ENCODE assay signal across 28 cellular contexts in the genomic region with DNA sequence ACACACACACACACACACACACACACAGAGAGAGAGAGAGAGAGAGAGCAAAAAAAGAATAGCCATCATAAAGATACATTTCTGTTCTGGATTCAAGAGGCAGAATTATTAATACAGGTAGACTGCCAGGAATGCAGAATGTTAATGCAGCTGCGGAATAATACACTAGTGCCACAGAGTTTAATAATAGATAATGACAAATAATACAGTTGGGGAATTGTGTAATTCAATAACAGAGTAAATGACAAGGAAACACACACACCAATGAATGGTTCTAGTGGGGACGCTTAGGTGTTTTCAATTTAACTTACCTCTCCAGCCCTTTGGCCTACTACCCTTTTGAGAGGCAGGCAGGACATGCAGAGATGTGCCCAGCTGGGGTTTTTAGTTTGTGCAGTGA.
"Had no signal": no experiment of that assay in that cellular context is flagged by ENCODE, and none has a peak within 500 bp of the region (broad histone marks: within the 10 kb centered on the region; RNA-seq: fewer than 3 reads in every experiment).

No MANE protein-coding gene starts in this region.

- H3K4me3 Mint-ChIP-seq: naive thymus-derived CD4-positive, alpha-beta T cell; natural killer cell; nephron; stimulated activated memory B cell treated with anti-CD40 and anti-IgM and Interleukin-4, amounts not matched to agents 10 μg/mL and 1 μg/mL and 100 μg/mL, for 72 hours; stimulated activated naive CD8-positive, alpha-beta T cell treated with anti-CD3 and anti-CD28 coated beads, Interleukin-15, Interleukin-2, amounts not matched to agents 100 ng/mL and 50 ng/mL, for 24 hours; type B pancreatic cell had no signal

- H3K27me3 Mint-ChIP-seq: stimulated activated memory B cell treated with anti-CD40 and anti-IgM and Interleukin-4, amounts not matched to agents 10 μg/mL and 1 μg/mL and 100 μg/mL, for 72 hours had no signal

- H3K4me3 ChIP-seq: pancreas, prostate gland, right lobe of liver, sigmoid colon, skin epidermis, smooth muscle cell, spleen, stomach, thoracic aorta, tibial artery, transverse colon, upper lobe of right lung, uterus had no signal

- H3K4me1 ChIP-seq: pancreas, prostate gland, right lobe of liver, sigmoid colon, spleen, stomach, tibial artery, transverse colon, upper lobe of right lung, uterus had no signal

- H3K36me3 Mint-ChIP-seq: naive thymus-derived CD4-positive, alpha-beta T cell; natural killer cell; stimulated activated memory B cell treated with anti-CD40 and anti-IgM and Interleukin-4, amounts not matched to agents 10 μg/mL and 1 μg/mL and 100 μg/mL, for 72 hours; type B pancreatic cell had no signal

- DNase-seq: naive thymus-derived CD4-positive, alpha-beta T cell; natural killer cell; nucleus accumbens; pancreas; right cardiac atrium; right lobe of liver; sigmoid colon; spleen; stimulated activated CD4-positive, alpha-beta T cell treated with anti-CD3 and anti-CD28 coated beads, Interleukin-12 subunit alpha, Interleukin-12 subunit beta, amount 100 ng/mL, for 4 hours; stimulated activated CD4-positive, alpha-beta T cell treated with anti-CD3 and anti-CD28 coated beads, Interleukin-1b, Interleukin-23, amount 100 ng/mL, for 48 hours; stimulated activated CD4-positive, alpha-beta T cell treated with anti-CD3 and anti-CD28 coated beads, Interleukin-4, amount 100 ng/mL, for 1 hour; stimulated activated CD4-positive, alpha-beta T cell treated with anti-CD3 and anti-CD28 coated beads, Interleukin-4, amount 100 ng/mL, for 4 hours; stimulated activated CD8-positive, alpha-beta memory T cell treated with anti-CD3 and anti-CD28 coated beads, Interleukin-4, amount 100 ng/mL, for 48 hours; stimulated activated naive CD4-positive, alpha-beta T cell; stomach; tibial artery; transverse colon; upper lobe of right lung; uterus had no signal

- H3K36me3 ChIP-seq: neutrophil, pancreas, prostate gland, right lobe of liver, sigmoid colon, spleen, stomach, thoracic aorta, tibial artery, transverse colon, upper lobe of right lung, uterus had no signal

- H3K9me3 Mint-ChIP-seq: natural killer cell; nephron; stimulated activated naive CD8-positive, alpha-beta T cell treated with anti-CD3 and anti-CD28 coated beads, Interleukin-15, Interleukin-2, amounts not matched to agents 100 ng/mL and 50 ng/mL, for 24 hours; type B pancreatic cell had no signal

- H3K27ac ChIP-seq: neutrophil, pancreas, prostate gland, right lobe of liver, sigmoid colon, skin epidermis, spleen, stomach, thoracic aorta, tibial artery, transverse colon, upper lobe of right lung, uterus had no signal

- H3K4me1 Mint-ChIP-seq: naive thymus-derived CD4-positive, alpha-beta T cell; natural killer cell; nephron; stimulated activated memory B cell treated with anti-CD40 and anti-IgM and Interleukin-4, amounts not matched to agents 10 μg/mL and 1 μg/mL and 100 μg/mL, for 72 hours had no signal

- H3K27ac Mint-ChIP-seq: naive thymus-derived CD4-positive, alpha-beta T cell; natural killer cell; nephron; stimulated activated memory B cell treated with anti-CD40 and anti-IgM and Interleukin-4, amounts not matched to agents 10 μg/mL and 1 μg/mL and 100 μg/mL, for 72 hours; stimulated activated naive CD8-positive, alpha-beta T cell treated with anti-CD3 and anti-CD28 coated beads, Interleukin-15, Interleukin-2, amounts not matched to agents 100 ng/mL and 50 ng/mL, for 24 hours; type B pancreatic cell had no signal

- H3K9me3 ChIP-seq: neutrophil, pancreas, prostate gland, right lobe of liver, sigmoid colon, spleen, stomach, thoracic aorta, tibial artery, transverse colon, upper lobe of right lung, uterus had no signal

- ATAC-seq: naive thymus-derived CD4-positive, alpha-beta T cell; natural killer cell; pancreas; right cardiac atrium; right lobe of liver; stimulated activated memory B cell treated with anti-CD40 and anti-IgM and Interleukin-4, amounts not matched to agents 10 μg/mL and 1 μg/mL and 100 μg/mL, for 72 hours; upper lobe of right lung had no signal

- H3K27me3 ChIP-seq: neutrophil, right lobe of liver, sigmoid colon, tibial artery, transverse colon, upper lobe of right lung, uterus had no signal

- H3K4me2 ChIP-seq: smooth muscle cell had no signal
